In the genomic region with DNA sequence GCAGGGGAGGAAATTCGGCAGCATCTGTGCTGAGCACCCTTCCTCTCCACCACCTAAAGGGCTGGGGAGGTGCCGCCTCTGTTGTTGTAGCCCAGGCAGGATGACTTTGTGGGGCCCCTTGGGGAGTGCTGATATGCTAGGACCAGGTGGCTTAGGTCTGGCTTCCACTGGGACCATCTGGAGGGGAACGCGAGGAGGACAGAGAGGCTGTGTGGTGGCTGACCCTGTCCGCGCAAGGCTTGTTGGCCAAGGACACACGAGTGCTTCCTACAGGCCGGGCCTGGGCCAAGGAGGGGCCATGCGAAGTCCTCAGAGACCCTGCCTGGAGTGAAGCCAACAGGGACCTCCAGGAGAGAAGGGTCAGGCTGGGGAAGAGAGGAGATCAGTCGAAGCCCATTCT, we compare ENCODE assay signal across 20 cellular contexts.
"Had no signal": no experiment of that assay in that cellular context is flagged by ENCODE, and none has a peak within 500 bp of the region (broad histone marks: within the 10 kb centered on the region; RNA-seq: fewer than 3 reads in every experiment).

No MANE protein-coding gene starts in this region.

- H3K36me3 ChIP-seq: tibial artery had no signal

- H3K36me3 Mint-ChIP-seq: activated naive CD8-positive, alpha-beta T cell; mesothelial cell of epicardium; WTC11 had no signal

- FAIRE-seq: TTC549 had no signal

- H3K4me1 ChIP-seq: body of pancreas had no signal

- H3K79me2 ChIP-seq: hepatocyte had no signal

- H3K9me3 Mint-ChIP-seq: mesothelial cell of epicardium; nephron progenitor cell; stimulated activated memory B cell treated with anti-CD40 and anti-IgM and Interleukin-4, amounts not matched to agents 10 μg/mL and 1 μg/mL and 100 μg/mL, for 72 hours; WTC11 had no signal

- H3K9me3 ChIP-seq: body of pancreas, tibial artery had no signal

- H2AFZ ChIP-seq: hepatocyte had no signal

- H3K4me3 ChIP-seq: body of pancreas, coronary artery, hepatocyte, tibial artery had no signal

- H3K4me2 ChIP-seq: hepatocyte had no signal

- H3K27ac Mint-ChIP-seq: activated CD8-positive, alpha-beta T cell treated with anti-CD3 and anti-CD28 coated beads for 36 hours; activated naive CD8-positive, alpha-beta T cell; activated T-cell treated with anti-CD3 and anti-CD28 coated beads, Interleukin-2, amount 50 U/mL, for 72 hours; mesothelial cell of epicardium; nephron progenitor cell; stimulated activated memory B cell treated with anti-CD40 and anti-IgM and Interleukin-4, amounts not matched to agents 10 μg/mL and 1 μg/mL and 100 μg/mL, for 72 hours; WTC11 had no signal

- DNase-seq: activated CD4-positive, alpha-beta T cell treated with anti-CD3 and anti-CD28 coated beads for 4 hours; activated CD8-positive, alpha-beta memory T cell treated with anti-CD3 and anti-CD28 coated beads, Interleukin-2, amount 50 U/mL, for 4 hours; activated CD8-positive, alpha-beta T cell treated with anti-CD3 and anti-CD28 coated beads for 36 hours; activated gamma-delta T cell; activated T-cell treated with anti-CD3 and anti-CD28 coated beads, Interleukin-2, amount 50 U/mL, for 72 hours; amygdala; body of pancreas; central memory CD4-positive, alpha-beta T cell; effector CD4-positive, alpha-beta T cell; islet precursor cell; nephron progenitor cell; T-helper 2 cell had no signal

- H3K27me3 ChIP-seq: body of pancreas, hepatocyte had no signal

- ATAC-seq: activated CD8-positive, alpha-beta T cell treated with anti-CD3 and anti-CD28 coated beads for 36 hours; activated T-cell treated with anti-CD3 and anti-CD28 coated beads, Interleukin-2, amount 50 U/mL, for 72 hours; body of pancreas; stimulated activated memory B cell treated with anti-CD40 and anti-IgM and Interleukin-4, amounts not matched to agents 10 μg/mL and 1 μg/mL and 100 μg/mL, for 72 hours; WTC11 had no signal

- H3K27ac ChIP-seq: body of pancreas, hepatocyte, tibial artery had no signal

- H3K4me3 Mint-ChIP-seq: activated CD8-positive, alpha-beta T cell treated with anti-CD3 and anti-CD28 coated beads for 36 hours; activated naive CD8-positive, alpha-beta T cell; activated T-cell treated with anti-CD3 and anti-CD28 coated beads, Interleukin-2, amount 50 U/mL, for 72 hours; mesothelial cell of epicardium; nephron progenitor cell; stimulated activated memory B cell treated with anti-CD40 and anti-IgM and Interleukin-4, amounts not matched to agents 10 μg/mL and 1 μg/mL and 100 μg/mL, for 72 hours; WTC11 had no signal
